In genomic region chr1:153633747-153634665, GRCh38 we compare ENCODE assay signal across 8 cellular contexts. TPM values are rescaled to one million over a fixed set of nuclear protein-coding genes. Genes with fewer than 3 reads are reported as not detected.
DNase-seq lines count a peak whose midpoint lies in the region; ATAC-seq and TF ChIP-seq lines count a peak whose summit lies in the region.

A gene with protein sequence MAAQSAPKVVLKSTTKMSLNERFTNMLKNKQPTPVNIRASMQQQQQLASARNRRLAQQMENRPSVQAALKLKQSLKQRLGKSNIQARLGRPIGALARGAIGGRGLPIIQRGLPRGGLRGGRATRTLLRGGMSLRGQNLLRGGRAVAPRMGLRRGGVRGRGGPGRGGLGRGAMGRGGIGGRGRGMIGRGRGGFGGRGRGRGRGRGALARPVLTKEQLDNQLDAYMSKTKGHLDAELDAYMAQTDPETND (plus strand): TSS chr1:153634066. CDS start chr1:153636589, 2,523 bp downstream.

- TF ChIP-seq POLR2A in GM10847 (IDR thresholded peaks at IDR 0.05; ENCODE audit: extremely low read depth, insufficient read length), result peak; percentile 92

- peak; percentile 99 for DNase-seq in NCI-H128 (lab: John Stamatoyannopoulos, UW; ENCODE audit: unreplicated experiment)
- DNase-seq in activated naive CD8-positive, alpha-beta T cell treated with anti-CD3 and anti-CD28 coated beads, Interleukin-2, amount 10 ng/mL, durations not matched to agents 7 days and 5 days, result peak; percentile 99
- DNase-seq in head of caudate nucleus, result peak; percentile 97 to 100 (median 99)
- peak; percentile 98 for DNase-seq in osteocyte (ENCODE audit: extremely low spot score, unreplicated experiment)

- no peaks in the 10 kb centered on the region for H3K9me3 ChIP-seq in SU-DHL-6 (ENCODE audit: insufficient read depth, low read length)
- no peaks in the 10 kb centered on the region for H3K9me3 ChIP-seq in thymus (ENCODE audit: control insufficient read depth)

- H3K27ac ChIP-seq in SU-DHL-6 (ENCODE audit: low read depth, low read length) (peak within 1 kb of the TSS; percentile 99), thymus (ENCODE audit: low read depth) (peak within 1 kb of the TSS; percentile 100)

- 4% methylated on average over 65 of the region's 65 CpGs for WGBS in thymus

- intact Hi-C loops in head of caudate nucleus (cut with DNase I), result no loop called here

- peaks cover 16% of the 10 kb centered on the region for H3K36me3 Mint-ChIP-seq in activated naive CD8-positive, alpha-beta T cell treated with anti-CD3 and anti-CD28 coated beads, Interleukin-2, amount 10 ng/mL, durations not matched to agents 7 days and 5 days
- H3K36me3 Mint-ChIP-seq in osteocyte (ENCODE audit: unreplicated experiment), result peaks cover 26% of the 10 kb centered on the region

- H3K4me3 ChIP-seq in SU-DHL-6 (ENCODE audit: insufficient read depth, low read length, poor library complexity, severe bottlenecking), result peak within 1 kb of the TSS; percentile 99
- peak within 1 kb of the TSS; percentile 98 for H3K4me3 ChIP-seq in thymus (ENCODE audit: low read length)

- H3K9me2 ChIP-seq in SU-DHL-6 (replicated peaks; ENCODE audit: insufficient read depth, low read length), result no peaks in the 10 kb centered on the region

- TF ChIP-seq CTCF in SU-DHL-6 (IDR thresholded peaks at IDR 0.05; ENCODE audit: insufficient read depth, low read length, poor library complexity, severe bottlenecking) (no peak), osteocyte (IDR thresholded peaks at IDR 0.05) (no peak)

- H3K27me3 Mint-ChIP-seq in activated naive CD8-positive, alpha-beta T cell treated with anti-CD3 and anti-CD28 coated beads, Interleukin-2, amount 10 ng/mL, durations not matched to agents 7 days and 5 days, result no peaks in the 10 kb centered on the region
- H3K27me3 Mint-ChIP-seq in osteocyte (ENCODE audit: unreplicated experiment), result no peaks in the 10 kb centered on the region

- peak within 1 kb of the TSS; percentile 100 for H3K27ac Mint-ChIP-seq in activated naive CD8-positive, alpha-beta T cell treated with anti-CD3 and anti-CD28 coated beads, Interleukin-2, amount 10 ng/mL, durations not matched to agents 7 days and 5 days
- H3K27ac Mint-ChIP-seq in osteocyte (ENCODE audit: unreplicated experiment), result peak within 1 kb of the TSS; percentile 99

- no peaks in the 10 kb centered on the region for H3K9me3 Mint-ChIP-seq in activated naive CD8-positive, alpha-beta T cell treated with anti-CD3 and anti-CD28 coated beads, Interleukin-2, amount 10 ng/mL, durations not matched to agents 7 days and 5 days
- H3K9me3 Mint-ChIP-seq in osteocyte (ENCODE audit: unreplicated experiment), result no peaks in the 10 kb centered on the region

- H3K4me1 Mint-ChIP-seq in activated naive CD8-positive, alpha-beta T cell treated with anti-CD3 and anti-CD28 coated beads, Interleukin-2, amount 10 ng/mL, durations not matched to agents 7 days and 5 days, result peaks cover 27% of the 10 kb centered on the region
- peaks cover 50% of the 10 kb centered on the region for H3K4me1 Mint-ChIP-seq in osteocyte (ENCODE audit: unreplicated experiment)

- POLR2A ChIA-PET in activated naive CD8-positive, alpha-beta T cell treated with anti-CD3 and anti-CD28 coated beads, Interleukin-2, amount 10 ng/mL, durations not matched to agents 7 days and 5 days (lab: Charles Lee), result interaction anchor here (0.6 to 3.4 kb wide), 40 partner anchors 10 to 1102 kb away, joined by 3 to 44 read pairs (median 6); partner anchors contain the start of genes CREB3L4, GATAD2B, ILF2 and INTS3

- peak; percentile 89 for ATAC-seq in HG02678 (IDR thresholded peaks at IDR 0.05; ENCODE audit: unreplicated experiment)
- ATAC-seq in activated naive CD8-positive, alpha-beta T cell treated with anti-CD3 and anti-CD28 coated beads, Interleukin-2, amount 10 ng/mL, durations not matched to agents 7 days and 5 days (ENCODE audit: low read depth), result peak; percentile 94

- peak within 1 kb of the TSS; percentile 99 for H3K9ac ChIP-seq in SU-DHL-6 (ENCODE audit: low read length)

- H3K4me2 ChIP-seq in SU-DHL-6 (ENCODE audit: low read depth, low read length, poor library complexity, severe bottlenecking), result peak within 1 kb of the TSS; percentile 83

- peak within 1 kb of the TSS; percentile 31 for H2AFZ ChIP-seq in SU-DHL-6 (ENCODE audit: low read depth, low read length, severe bottlenecking)

- peaks cover 14% of the 10 kb centered on the region for H3K4me1 ChIP-seq in thymus (ENCODE audit: control insufficient read depth, insufficient read depth, low read length)

- peaks cover 29% of the 10 kb centered on the region for H3K79me2 ChIP-seq in SU-DHL-6 (ENCODE audit: insufficient read depth, low read length)

- H3F3A ChIP-seq in SU-DHL-6 (ENCODE audit: insufficient read depth), result peaks cover 17% of the 10 kb centered on the region; the same call in 1 of the 2 replicates

- H4K20me1 ChIP-seq in SU-DHL-6 (ENCODE audit: low read depth, low read length), result no peaks in the 10 kb centered on the region

- H3K27me3 ChIP-seq in SU-DHL-6 (ENCODE audit: low read length) (no peaks in the 10 kb centered on the region), thymus (ENCODE audit: control insufficient read depth, insufficient read depth) (no peaks in the 10 kb centered on the region)

- H3K36me3 ChIP-seq in SU-DHL-6 (ENCODE audit: low read length) (peaks cover 24% of the 10 kb centered on the region), thymus (ENCODE audit: control insufficient read depth, insufficient read depth) (peaks cover 26% of the 10 kb centered on the region)

- peak within 1 kb of the TSS; percentile 92 for H3K4me3 Mint-ChIP-seq in activated naive CD8-positive, alpha-beta T cell treated with anti-CD3 and anti-CD28 coated beads, Interleukin-2, amount 10 ng/mL, durations not matched to agents 7 days and 5 days
- peak within 1 kb of the TSS; percentile 92 for H3K4me3 Mint-ChIP-seq in osteocyte (ENCODE audit: unreplicated experiment)

RNA-seq across cellular contexts. Expression of the gene that starts here (rescaled TPM):
- 100 to 1,000 TPM in 1 of 2 experiments, 10 to 100 TPM in 1; 98.1 to 105 TPM for total RNA-seq in activated naive CD8-positive, alpha-beta T cell treated with anti-CD3 and anti-CD28 coated beads, Interleukin-2, amount 10 ng/mL, durations not matched to agents 7 days and 5 days
- 74.3 and 75.2 TPM in 2 replicates for total RNA-seq in osteocyte
- polyA plus RNA-seq in thymus, result 111 TPM

Comparison
In these comparisons a context has a peak if more than half of its experiments do, and no peak if none do; other contexts are left out.
1. Peak in every context shown above with its lines: DNase-seq, ATAC-seq, H3K4me3 ChIP-seq and H3K27ac ChIP-seq.